Comparison of ENCODE assay signal across 8 cellular contexts in genomic region chr1:111139234-111139955, GRCh38. TPM values are rescaled to one million over a fixed set of nuclear protein-coding genes. Genes with fewer than 3 reads are reported as not detected.
DNase-seq lines count a peak whose midpoint lies in the region; ATAC-seq lines count a peak whose summit lies in the region.

No MANE protein-coding gene starts in this region.

- H3K4me1 Mint-ChIP-seq in activated CD4-positive, alpha-beta T cell treated with anti-CD3 and anti-CD28 coated beads, Interleukin-2, amount 10 ng/mL, durations not matched to agents 24 days and 14 days: peaks cover 33% of the 10 kb centered on the region
- H3K4me1 Mint-ChIP-seq in stimulated activated memory B cell treated with anti-CD40 and anti-IgM and Interleukin-4, amounts not matched to agents 10 μg/mL and 1 μg/mL and 100 μg/mL, for 72 hours: peaks cover 57% of the 10 kb centered on the region

- no peaks in the 10 kb centered on the region for H3K9me3 ChIP-seq in mononuclear cell (ENCODE audit: low read depth, low read length)

- no peaks in the 10 kb centered on the region for H3K27me3 Mint-ChIP-seq in activated CD4-positive, alpha-beta T cell treated with anti-CD3 and anti-CD28 coated beads, Interleukin-2, amount 10 ng/mL, durations not matched to agents 24 days and 14 days
- no peaks in the 10 kb centered on the region for H3K27me3 Mint-ChIP-seq in stimulated activated memory B cell treated with anti-CD40 and anti-IgM and Interleukin-4, amounts not matched to agents 10 μg/mL and 1 μg/mL and 100 μg/mL, for 72 hours

- H3K4me1 ChIP-seq in ACC112 (ENCODE audit: control insufficient read depth, insufficient read depth, low read length, unreplicated experiment) (peaks cover 15% of the 10 kb centered on the region), mononuclear cell (ENCODE audit: insufficient read depth, low read length) (peaks cover 55% of the 10 kb centered on the region)

- H2AFZ ChIP-seq in ACC112 (ENCODE audit: low read length, unreplicated experiment): peak overlapping the region; percentile 89

- H3K79me2 ChIP-seq in ACC112 (ENCODE audit: control insufficient read depth, insufficient read depth, low read length, unreplicated experiment): peaks cover 61% of the 10 kb centered on the region

- H3K4me3 ChIP-seq in ACC112 (ENCODE audit: low read depth, low read length) (peak overlapping the region; percentile 94), mononuclear cell (ENCODE audit: low read length) (peak overlapping the region; percentile 89)

- H3K36me3 Mint-ChIP-seq in activated CD4-positive, alpha-beta T cell treated with anti-CD3 and anti-CD28 coated beads, Interleukin-2, amount 10 ng/mL, durations not matched to agents 24 days and 14 days (ENCODE audit: low read depth): peaks cover 30% of the 10 kb centered on the region
- H3K36me3 Mint-ChIP-seq in stimulated activated memory B cell treated with anti-CD40 and anti-IgM and Interleukin-4, amounts not matched to agents 10 μg/mL and 1 μg/mL and 100 μg/mL, for 72 hours: peaks cover 22% of the 10 kb centered on the region

- peaks cover 18% of the 10 kb centered on the region for H3K36me3 ChIP-seq in ACC112 (ENCODE audit: insufficient read depth, low read length)

- intact Hi-C loops in activated CD4-positive, alpha-beta T cell treated with anti-CD3 and anti-CD28 coated beads, Interleukin-2, amount 10 ng/mL, durations not matched to agents 24 days and 14 days (cut with micrococcal nuclease): loop anchor here (2.0 kb wide), 2 partner anchors 61 to 309 kb away; partner anchors contain the start of genes ATP5PB, DENND2D and WDR77

- peak overlapping the region; percentile 57 for H3K27ac ChIP-seq in ACC112 (ENCODE audit: low read depth, low read length)

- DNase-seq in NCI-H2171 (lab: John Stamatoyannopoulos, UW) (peak; percentile 81), epidermal melanocyte (ENCODE audit: insufficient read length, low spot score) (peak; percentile 22)
- peak; percentile 85 for DNase-seq in activated CD4-positive, alpha-beta T cell treated with anti-CD3 and anti-CD28 coated beads, Interleukin-2, amount 10 ng/mL, durations not matched to agents 24 days and 14 days

- H3K9me3 Mint-ChIP-seq in activated CD4-positive, alpha-beta T cell treated with anti-CD3 and anti-CD28 coated beads, Interleukin-2, amount 10 ng/mL, durations not matched to agents 24 days and 14 days: no peaks in the 10 kb centered on the region
- H3K9me3 Mint-ChIP-seq in stimulated activated memory B cell treated with anti-CD40 and anti-IgM and Interleukin-4, amounts not matched to agents 10 μg/mL and 1 μg/mL and 100 μg/mL, for 72 hours: no peaks in the 10 kb centered on the region

- H3K27me3 ChIP-seq in ACC112 (ENCODE audit: insufficient read depth, low read length): no peaks in the 10 kb centered on the region
- H3K27me3 ChIP-seq in mononuclear cell (ENCODE audit: insufficient read depth, low read length): no peaks in the 10 kb centered on the region

- H3K4me3 Mint-ChIP-seq in activated CD4-positive, alpha-beta T cell treated with anti-CD3 and anti-CD28 coated beads, Interleukin-2, amount 10 ng/mL, durations not matched to agents 24 days and 14 days: peak overlapping the region; percentile 92
- H3K4me3 Mint-ChIP-seq in stimulated activated memory B cell treated with anti-CD40 and anti-IgM and Interleukin-4, amounts not matched to agents 10 μg/mL and 1 μg/mL and 100 μg/mL, for 72 hours: peak overlapping the region; percentile 97

- H3K27ac Mint-ChIP-seq in activated CD4-positive, alpha-beta T cell treated with anti-CD3 and anti-CD28 coated beads, Interleukin-2, amount 10 ng/mL, durations not matched to agents 24 days and 14 days: peak overlapping the region; percentile 95
- H3K27ac Mint-ChIP-seq in stimulated activated memory B cell treated with anti-CD40 and anti-IgM and Interleukin-4, amounts not matched to agents 10 μg/mL and 1 μg/mL and 100 μg/mL, for 72 hours: peak overlapping the region; percentile 88

- ATAC-seq in GM18508 (IDR thresholded peaks at IDR 0.05; ENCODE audit: insufficient read depth, unreplicated experiment) (peak; percentile 15), HG03060 (IDR thresholded peaks at IDR 0.05; ENCODE audit: low read depth, unreplicated experiment) (peak; percentile 22)
- ATAC-seq in stimulated activated memory B cell treated with anti-CD40 and anti-IgM and Interleukin-4, amounts not matched to agents 10 μg/mL and 1 μg/mL and 100 μg/mL, for 72 hours: peak; percentile 81

RNA-seq across cellular contexts. Expression of gene DRAM2, which starts 0.5 kb away (rescaled TPM):
- total RNA-seq in activated CD4-positive, alpha-beta T cell treated with anti-CD3 and anti-CD28 coated beads, Interleukin-2, amount 10 ng/mL, durations not matched to agents 24 days and 14 days: 25.8 and 26.5 TPM in 2 replicates
- 89.8 TPM for total RNA-seq in mononuclear cell

RNA-seq across cellular contexts. Expression of gene CEPT1, which starts 0.6 kb away (rescaled TPM):
- total RNA-seq in activated CD4-positive, alpha-beta T cell treated with anti-CD3 and anti-CD28 coated beads, Interleukin-2, amount 10 ng/mL, durations not matched to agents 24 days and 14 days: 32.4 and 32.9 TPM in 2 replicates
- 48.9 TPM for total RNA-seq in mononuclear cell

Comparison
In these comparisons a context has a peak if more than half of its experiments do, and no peak if none do; other contexts are left out.
1. Peak in every context shown above with its lines: DNase-seq, ATAC-seq, H3K4me3 ChIP-seq and H3K27ac ChIP-seq.
2. ATAC-seq: peak in every context shown above with its lines; median percentile 81 in stimulated activated memory B cell treated with anti-CD40 and anti-IgM and Interleukin-4, amounts not matched to agents 10 μg/mL and 1 μg/mL and 100 μg/mL, for 72 hours; 22 in HG03060; 15 in GM18508.
3. DNase-seq: peak in every context shown above with its lines; median percentile 85 in activated CD4-positive, alpha-beta T cell treated with anti-CD3 and anti-CD28 coated beads, Interleukin-2, amount 10 ng/mL, durations not matched to agents 24 days and 14 days; 81 in NCI-H2171; 22 in epidermal melanocyte.